In the genomic region with DNA sequence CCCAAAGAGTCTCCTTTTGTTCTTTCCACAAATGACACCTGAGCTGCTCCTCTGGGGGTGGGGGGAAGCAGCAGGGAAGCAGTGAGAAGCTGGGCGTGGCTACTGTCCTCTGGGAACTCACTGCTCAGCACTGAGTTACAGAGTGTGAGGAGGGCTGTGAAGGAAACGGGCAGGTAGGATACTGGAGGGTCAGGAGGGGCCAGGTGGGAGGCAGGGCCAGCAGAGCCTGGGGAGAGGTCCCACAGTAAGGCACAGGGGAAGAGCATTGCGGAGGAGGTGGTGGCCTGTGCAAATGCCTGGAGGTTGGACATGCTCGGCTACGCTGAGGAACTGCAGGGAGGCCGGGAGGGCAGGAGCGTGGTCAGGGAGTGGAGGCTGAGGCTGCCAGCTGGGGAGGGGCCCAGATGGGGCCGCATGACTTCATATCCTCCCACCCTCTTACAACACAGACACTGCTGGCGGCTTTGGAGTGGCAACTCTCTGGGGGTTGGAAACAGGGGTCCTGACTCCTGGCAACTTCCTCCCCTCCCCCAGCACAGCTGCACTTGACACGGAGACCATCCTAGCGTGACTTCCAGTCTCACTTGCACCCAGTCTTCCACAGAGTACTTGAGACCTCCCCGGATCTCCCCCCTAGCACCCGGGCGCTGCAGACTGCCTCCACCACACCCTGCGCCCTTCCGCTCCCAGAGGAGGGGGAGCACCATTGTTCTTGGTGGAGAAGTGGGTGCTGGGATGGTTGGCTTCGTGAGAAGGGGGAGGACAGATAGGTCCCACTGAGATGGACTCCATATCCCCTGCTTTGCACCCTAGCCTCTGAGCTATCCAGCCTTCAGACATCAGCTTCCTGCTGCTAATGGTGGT, we compare ENCODE assay signal across 11 cellular contexts. TPM values are rescaled to one million over a fixed set of nuclear protein-coding genes. Genes with fewer than 3 reads are reported as not detected.
DNase-seq lines count a peak whose midpoint lies in the region; ATAC-seq and TF ChIP-seq lines count a peak whose summit lies in the region.
"Had no signal": no experiment of that assay in that cellular context is flagged by ENCODE, and none has a peak within 500 bp of the region (broad histone marks: within the 10 kb centered on the region; RNA-seq: fewer than 3 reads in every experiment).

No MANE protein-coding gene starts in this region.

- peak overlapping the region in 1 of 2 experiments; percentile 33; a peak in 1 of 5 replicates for H3K4me3 Mint-ChIP-seq in H9
- H3K4me3 Mint-ChIP-seq in Calu3 (ENCODE audit: low read depth, unreplicated experiment) = no peak overlapping the region
- H3K4me3 Mint-ChIP-seq: CD4-positive, CD25-positive, alpha-beta regulatory T cell had no signal

- no peak overlapping the region for H2BK15ac ChIP-seq in H9 (ENCODE audit: low read depth, low read length)

- no peaks in the 10 kb centered on the region for H3K36me3 ChIP-seq in BLaER1 treated with 17β-estradiol and CSF1 and Interleukin-3, amounts not matched to agents 10 nM and 100 nM
- H3K36me3 ChIP-seq in esophagus muscularis mucosa = no peaks in the 10 kb centered on the region

- no peak overlapping the region for H2AFZ ChIP-seq in H9 (ENCODE audit: low read length)

- H3K27me3 ChIP-seq in BLaER1 treated with 17β-estradiol and CSF1 and Interleukin-3, amounts not matched to agents 10 nM and 100 nM = no peaks in the 10 kb centered on the region
- H3K27me3 ChIP-seq in H9 (ENCODE audit: insufficient read depth, low read length) (no peaks in the 10 kb centered on the region), esophagus muscularis mucosa (no peaks in the 10 kb centered on the region)

- H3K27ac Mint-ChIP-seq in H9 = peak overlapping the region in 1 of 3 experiments; percentile 23; a peak in 2 of 7 replicates
- no peak overlapping the region for H3K27ac Mint-ChIP-seq in Calu3 (ENCODE audit: unreplicated experiment)

- DNase-seq in H9 (peak; percentile 58), NCI-H526 treated with DMSO at 0.1 percent for 48 hours (lab: John Stamatoyannopoulos, UW) (peak; percentile 86), glomerular visceral epithelial cell (ENCODE audit: extremely low spot score) (peak; percentile 17), esophagus muscularis mucosa (ENCODE audit: extremely low spot score) (no peak), Calu3 (no peak)
- no peak for DNase-seq in activated CD8-positive, alpha-beta memory T cell treated with anti-CD3 and anti-CD28 coated beads for 24 hours
- DNase-seq: CD4-positive, CD25-positive, alpha-beta regulatory T cell; RPMI8226 had no signal

- no peak for TF ChIP-seq EP300 in esophagus muscularis mucosa (IDR thresholded peaks at IDR 0.05)

- no peak for ATAC-seq in HG03159 (IDR thresholded peaks at IDR 0.05; ENCODE audit: unreplicated experiment)

- intact Hi-C loops in esophagus muscularis mucosa (cut with DNase I) = no loop called here
- intact Hi-C loops in Calu3 (cut with micrococcal nuclease; ENCODE audit: unreplicated experiment) = no loop called here

- no peak overlapping the region for H4K8ac ChIP-seq in H9 (replicated peaks; ENCODE audit: insufficient read length, low read depth, low read length)

- H3K18ac ChIP-seq in H9 (ENCODE audit: insufficient read length, low read depth, low read length) = no peak overlapping the region

- H3K4me3 ChIP-seq in BLaER1 treated with 17β-estradiol and CSF1 and Interleukin-3, amounts not matched to agents 10 nM and 100 nM = peak overlapping the region in 7 of 10 experiments; percentile 8 to 54 (median 25); a peak in 10 of 20 replicates
- no peak overlapping the region for H3K4me3 ChIP-seq in esophagus muscularis mucosa

- H3K9ac ChIP-seq in BLaER1 treated with 17β-estradiol and CSF1 and Interleukin-3, amounts not matched to agents 10 nM and 100 nM = peak overlapping the region; percentile 32 to 91 (median 84); a peak in 21 of 22 replicates
- no peak overlapping the region for H3K9ac ChIP-seq in H9 (ENCODE audit: extremely low read depth, insufficient read length, low read length)
- H3K9ac ChIP-seq: KMS-11 had no signal

- H3K27me3 Mint-ChIP-seq in H9 (ENCODE audit: low read depth) (peaks cover 2% of the 10 kb centered on the region; the same call in 1 of the 2 replicates), Calu3 (ENCODE audit: unreplicated experiment) (peaks cover 83% of the 10 kb centered on the region)
- H3K27me3 Mint-ChIP-seq: CD4-positive, CD25-positive, alpha-beta regulatory T cell had no signal

- H2AK5ac ChIP-seq in H9 (ENCODE audit: insufficient read length, low read length) = no peak overlapping the region

- peaks cover 83 to 100% (median 98%) of the 10 kb centered on the region in 10 experiments for H3K4me1 ChIP-seq in BLaER1 treated with 17β-estradiol and CSF1 and Interleukin-3, amounts not matched to agents 10 nM and 100 nM
- no peaks in the 10 kb centered on the region for H3K4me1 ChIP-seq in H9 (ENCODE audit: insufficient read depth, low read length)
- H3K4me1 ChIP-seq in esophagus muscularis mucosa = peaks cover 0 to 7% (median 5%) of the 10 kb centered on the region in 4 donors

- H3K4me1 Mint-ChIP-seq in H9 (peaks cover 15 to 25% of the 10 kb centered on the region in 2 experiments), Calu3 (ENCODE audit: low read depth, unreplicated experiment) (peaks cover 20% of the 10 kb centered on the region)

- H3K79me2 ChIP-seq in H9 (ENCODE audit: insufficient read depth, low read length) = no peaks in the 10 kb centered on the region

- H3K36me3 Mint-ChIP-seq in H9 (ENCODE audit: insufficient read depth in 1 of 3, low read depth in 3 of 3) (no peaks in the 10 kb centered on the region), Calu3 (ENCODE audit: insufficient read depth, unreplicated experiment) (no peaks in the 10 kb centered on the region)
- H3K36me3 Mint-ChIP-seq: CD4-positive, CD25-positive, alpha-beta regulatory T cell had no signal

- H2BK5ac ChIP-seq in H9 (ENCODE audit: insufficient read length, low read length) = no peak overlapping the region

- no peak overlapping the region for H4K5ac ChIP-seq in H9 (ENCODE audit: insufficient read length, low read depth, low read length)

- peak overlapping the region; percentile 38 to 100 (median 97); a peak in 21 of 22 replicates for H3K27ac ChIP-seq in BLaER1 treated with 17β-estradiol and CSF1 and Interleukin-3, amounts not matched to agents 10 nM and 100 nM
- no peak overlapping the region for H3K27ac ChIP-seq in H9 (ENCODE audit: insufficient read length, low read depth, low read length)
- no peak overlapping the region for H3K27ac ChIP-seq in esophagus muscularis mucosa (replicated peaks in 1 of 4)
- H3K27ac ChIP-seq: KMS-11 had no signal

- no peak overlapping the region for H3K23ac ChIP-seq in H9 (ENCODE audit: insufficient read length, low read depth, low read length)

- H3K9me3 Mint-ChIP-seq in H9 = no peaks in the 10 kb centered on the region; a peak in 1 of 5 replicates
- no peaks in the 10 kb centered on the region for H3K9me3 Mint-ChIP-seq in Calu3 (ENCODE audit: low read depth, unreplicated experiment)

- no TSS peak for BruUV-seq in Calu3 (replicated peaks; lab: Mats Ljungman, UMichigan)

- H3K4ac ChIP-seq in H9 (ENCODE audit: low read depth, low read length) = no peak overlapping the region

- H2BK120ac ChIP-seq in H9 (ENCODE audit: low read depth, low read length, poor library complexity, severe bottlenecking) = no peak overlapping the region

- H3T11ph ChIP-seq in H9 (ENCODE audit: low read length) = no peak overlapping the region

- no CpG with 5 or more reads among the region's 17 CpGs for WGBS in H9 (ENCODE audit: extremely low coverage, insufficient read length, low lambda C conversion rate)
- WGBS in esophagus muscularis mucosa = 77% methylated on average over 17 of the region's 17 CpGs

- TF ChIP-seq CTCF in H9 (conservative IDR thresholded peaks at IDR 0.05) (no peak), esophagus muscularis mucosa (IDR thresholded peaks at IDR 0.05) (no peak), Calu3 (IDR thresholded peaks at IDR 0.05; ENCODE audit: unreplicated experiment) (no peak)

- H3K4me2 ChIP-seq in BLaER1 treated with 17β-estradiol and CSF1 and Interleukin-3, amounts not matched to agents 10 nM and 100 nM = peak overlapping the region; percentile 75 to 97 (median 90)
- H3K4me2 ChIP-seq in H9 (ENCODE audit: insufficient read depth, insufficient read length, low read length) = no peak overlapping the region
- H3K4me2 ChIP-seq: KMS-11 had no signal

- no peaks in the 10 kb centered on the region for H3K23me2 ChIP-seq in H9 (ENCODE audit: insufficient read length, low read depth, low read length, poor library complexity, severe bottlenecking)

- H4K20me1 ChIP-seq in BLaER1 treated with 17β-estradiol and CSF1 and Interleukin-3, amounts not matched to agents 10 nM and 100 nM = no peaks in the 10 kb centered on the region
- H4K20me1 ChIP-seq in H9 (ENCODE audit: control insufficient read depth, insufficient read depth, insufficient read length) = no peaks in the 10 kb centered on the region

- CTCF ChIA-PET in Calu3 (lab: Charles Lee) = interaction anchor here (1.7 kb wide), 1 partner anchor 10 kb away, joined by 6 read pairs; no protein-coding TSS in a partner anchor

- TF ChIP-seq POLR2A in esophagus muscularis mucosa (IDR thresholded peaks at IDR 0.05; ENCODE audit: low read depth) = no peak

- H3K9me3 ChIP-seq in BLaER1 treated with 17β-estradiol and CSF1 and Interleukin-3, amounts not matched to agents 10 nM and 100 nM (replicated peaks in 1 of 11) = peaks cover 0 to 6% (median 0%) of the 10 kb centered on the region in 11 experiments; a peak in 1 of 22 replicates
- H3K9me3 ChIP-seq in H9 (ENCODE audit: control insufficient read depth, low read depth, low read length) (no peaks in the 10 kb centered on the region), esophagus muscularis mucosa (no peaks in the 10 kb centered on the region)

- no peak overlapping the region for H3K56ac ChIP-seq in H9 (ENCODE audit: insufficient read length, low read depth, low read length)

- no peak overlapping the region for H2BK12ac ChIP-seq in H9 (ENCODE audit: insufficient read length, low read depth, low read length)

- H2BK20ac ChIP-seq in H9 (ENCODE audit: low read depth, low read length, poor library complexity, severe bottlenecking) = no peak overlapping the region

- no peak overlapping the region for H3K14ac ChIP-seq in H9 (ENCODE audit: insufficient read depth, low read length)

- H3K79me1 ChIP-seq in H9 (ENCODE audit: insufficient read depth, low read depth, low read length, poor library complexity, severe bottlenecking) = no peaks in the 10 kb centered on the region

- H4K91ac ChIP-seq in H9 (ENCODE audit: insufficient read length, low read depth, low read length) = no peak overlapping the region

RNA-seq across cellular contexts. Expression of a gene that starts 34.2 kb away (rescaled TPM):
- total RNA-seq in H9 (2021) = 66.8 and 67.9 TPM in 2 replicates
- total RNA-seq in esophagus muscularis mucosa = 100 to 1,000 TPM in 2 of 4 donors, 10 to 100 TPM in 2; 67.6 to 203 (median 139) TPM
- total RNA-seq in Calu3 (2022) = 29.5 and 32.0 TPM in 2 replicates

Comparison
In these comparisons a context has a peak if more than half of its experiments do, and no peak if none do; other contexts are left out.
1. H3K27ac ChIP-seq: peak in BLaER1 treated with 17β-estradiol and CSF1 and Interleukin-3, amounts not matched to agents 10 nM and 100 nM (11 of 11); none in H9 (single experiment) and esophagus muscularis mucosa (0 of 4).
2. H3K4me3 ChIP-seq: peak in BLaER1 treated with 17β-estradiol and CSF1 and Interleukin-3, amounts not matched to agents 10 nM and 100 nM (7 of 10); none in esophagus muscularis mucosa (0 of 4).
3. DNase-seq: peak in H9 (single experiment), NCI-H526 treated with DMSO at 0.1 percent for 48 hours (single experiment) and glomerular visceral epithelial cell (single experiment); none in esophagus muscularis mucosa (single experiment), activated CD8-positive, alpha-beta memory T cell treated with anti-CD3 and anti-CD28 coated beads for 24 hours (single experiment) and Calu3 (single experiment).